Comparison of ENCODE assay signal across 1 cellular context in the genomic region with DNA sequence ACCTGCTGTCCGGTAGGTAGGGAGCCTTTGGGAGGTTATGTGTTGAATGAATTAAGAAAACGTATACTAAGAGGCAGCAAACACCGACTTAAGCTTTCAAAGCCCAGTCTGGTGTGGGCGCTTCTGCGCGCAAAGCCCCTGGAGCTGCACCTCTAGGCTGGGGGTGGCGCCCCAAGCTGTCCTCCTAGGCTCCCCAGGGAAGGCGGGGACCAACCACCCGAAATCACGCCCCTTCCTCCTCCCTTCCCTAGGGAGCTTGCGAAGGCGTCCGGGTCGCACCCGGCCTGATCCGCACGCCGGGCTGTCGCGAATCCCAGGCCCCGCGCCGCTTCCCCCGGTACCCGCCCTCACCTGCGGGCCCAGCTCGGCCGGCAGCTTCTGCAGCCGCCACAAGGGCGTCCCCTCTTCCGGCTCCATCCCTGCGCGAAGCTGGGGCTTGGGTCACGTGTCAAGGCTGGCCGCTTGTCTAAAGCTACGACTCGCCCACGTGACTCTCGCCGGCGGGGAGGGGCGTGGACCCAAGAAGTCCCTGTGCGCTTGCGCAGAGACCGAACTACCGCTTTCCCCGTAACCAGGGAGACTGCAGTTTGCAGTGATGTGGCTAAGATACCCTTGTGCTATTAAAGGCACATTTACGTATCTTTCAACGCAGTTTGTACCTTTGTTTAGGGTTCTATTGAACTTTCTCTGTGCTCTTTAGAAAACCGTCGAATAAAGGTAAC.
TF ChIP-seq lines count a peak whose summit lies in the region.

Gene COMMD8 (minus strand): TSS at position 468 of the 722 bp plus-strand sequence. CDS start 51 bp downstream, at position 417.

TF ChIP-seq in HepG2, 621 proteins besides CTCF, POLR2A, EP300 and RAD21 (continued from another document and continues in another):
- TF ChIP-seq, protein P1, sequence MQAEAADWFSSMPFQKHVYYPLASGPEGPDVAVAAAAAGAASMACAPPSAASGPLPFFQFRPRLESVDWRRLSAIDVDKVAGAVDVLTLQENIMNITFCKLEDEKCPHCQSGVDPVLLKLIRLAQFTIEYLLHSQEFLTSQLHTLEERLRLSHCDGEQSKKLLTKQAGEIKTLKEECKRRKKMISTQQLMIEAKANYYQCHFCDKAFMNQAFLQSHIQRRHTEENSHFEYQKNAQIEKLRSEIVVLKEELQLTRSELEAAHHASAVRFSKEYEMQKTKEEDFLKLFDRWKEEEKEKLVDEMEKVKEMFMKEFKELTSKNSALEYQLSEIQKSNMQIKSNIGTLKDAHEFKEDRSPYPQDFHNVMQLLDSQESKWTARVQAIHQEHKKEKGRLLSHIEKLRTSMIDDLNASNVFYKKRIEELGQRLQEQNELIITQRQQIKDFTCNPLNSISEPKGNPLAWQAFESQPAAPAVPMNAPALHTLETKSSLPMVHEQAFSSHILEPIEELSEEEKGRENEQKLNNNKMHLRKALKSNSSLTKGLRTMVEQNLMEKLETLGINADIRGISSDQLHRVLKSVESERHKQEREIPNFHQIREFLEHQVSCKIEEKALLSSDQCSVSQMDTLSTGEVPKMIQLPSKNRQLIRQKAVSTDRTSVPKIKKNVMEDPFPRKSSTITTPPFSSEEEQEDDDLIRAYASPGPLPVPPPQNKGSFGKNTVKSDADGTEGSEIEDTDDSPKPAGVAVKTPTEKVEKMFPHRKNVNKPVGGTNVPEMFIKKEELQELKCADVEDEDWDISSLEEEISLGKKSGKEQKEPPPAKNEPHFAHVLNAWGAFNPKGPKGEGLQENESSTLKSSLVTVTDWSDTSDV (CRISPR knock-in tag; IDR thresholded peaks at IDR 0.05), result no peak
- TF ChIP-seq ZNF337 (CRISPR knock-in tag; IDR thresholded peaks at IDR 0.05; ENCODE audit: borderline replicate concordance, low read depth) (no peak), HMGA1 (CRISPR knock-in tag; conservative IDR thresholded peaks at IDR 0.05) (no peak), TGIF2 (CRISPR knock-in tag; IDR thresholded peaks at IDR 0.05) (no peak), BCL3 (CRISPR knock-in tag; IDR thresholded peaks at IDR 0.05) (0 out of 2 replicates have a peak, but pooled peaks have one; percentile 45), MXD4 (CRISPR knock-in tag; IDR thresholded peaks at IDR 0.05) (peak; percentile 47; the same call in 1 of the 2 replicates), UBTF (CRISPR knock-in tag; IDR thresholded peaks at IDR 0.05) (peak; percentile 87), FOSL2 (CRISPR knock-in tag; IDR thresholded peaks at IDR 0.05) (peak; percentile 22; the same call in 1 of the 2 replicates), FOXM1 (CRISPR knock-in tag; IDR thresholded peaks at IDR 0.05) (no peak), ZNF564 (CRISPR knock-in tag; IDR thresholded peaks at IDR 0.05) (no peak), TBX3 (IDR thresholded peaks at IDR 0.05; ENCODE audit: borderline replicate concordance) (no peak), ZNF143 (CRISPR knock-in tag; IDR thresholded peaks at IDR 0.05) (no peak), ZNF543 (CRISPR knock-in tag; IDR thresholded peaks at IDR 0.05) (no peak), ZNF766 (CRISPR knock-in tag; IDR thresholded peaks at IDR 0.05; ENCODE audit: borderline replicate concordance) (peak; percentile 68; the same call in 1 of the 2 replicates), ZNF124 (CRISPR knock-in tag; IDR thresholded peaks at IDR 0.05) (0 out of 2 replicates have a peak, but pooled peaks have one; percentile 67), TBL1XR1 (IDR thresholded peaks at IDR 0.05; ENCODE audit: borderline replicate concordance, low read length, partially characterized antibody) (no peak), ZNF512B (CRISPR knock-in tag; IDR thresholded peaks at IDR 0.05; ENCODE audit: borderline replicate concordance) (no peak), HMG20B (CRISPR knock-in tag; conservative IDR thresholded peaks at IDR 0.05) (no peak), ETV6 (CRISPR knock-in tag; conservative IDR thresholded peaks at IDR 0.05) (no peak), ZNF83 (CRISPR knock-in tag; IDR thresholded peaks at IDR 0.05; ENCODE audit: borderline replicate concordance) (no peak), KMT2B (CRISPR knock-in tag; IDR thresholded peaks at IDR 0.05) (peak; percentile 83), ZNF770 (CRISPR knock-in tag; IDR thresholded peaks at IDR 0.05) (no peak), ZBTB7A (CRISPR knock-in tag; IDR thresholded peaks at IDR 0.05) (no peak), ZNF619 (CRISPR knock-in tag; IDR thresholded peaks at IDR 0.05) (no peak), SIN3B (IDR thresholded peaks at IDR 0.05; ENCODE audit: low read length) (no peak), SRSF9 (IDR thresholded peaks at IDR 0.05; ENCODE audit: borderline replicate concordance, insufficient read depth, low read depth, low read length, poor library complexity, severe bottlenecking) (no peak), CC2D1A (CRISPR knock-in tag; IDR thresholded peaks at IDR 0.05) (no peak), ZNF761 (CRISPR knock-in tag; conservative IDR thresholded peaks at IDR 0.05) (no peak; the same call in 1 of the 2 replicates), KDM3A (CRISPR knock-in tag; IDR thresholded peaks at IDR 0.05; ENCODE audit: low read depth) (peak; percentile 71; the same call in 1 of the 2 replicates), ELK4 (CRISPR knock-in tag; IDR thresholded peaks at IDR 0.05; ENCODE audit: borderline replicate concordance) (no peak), ZNF10 (CRISPR knock-in tag; IDR thresholded peaks at IDR 0.05; ENCODE audit: borderline replicate concordance, low read depth) (no peak), KDM4B (CRISPR knock-in tag; IDR thresholded peaks at IDR 0.05) (no peak)
- TF ChIP-seq, protein P2, sequence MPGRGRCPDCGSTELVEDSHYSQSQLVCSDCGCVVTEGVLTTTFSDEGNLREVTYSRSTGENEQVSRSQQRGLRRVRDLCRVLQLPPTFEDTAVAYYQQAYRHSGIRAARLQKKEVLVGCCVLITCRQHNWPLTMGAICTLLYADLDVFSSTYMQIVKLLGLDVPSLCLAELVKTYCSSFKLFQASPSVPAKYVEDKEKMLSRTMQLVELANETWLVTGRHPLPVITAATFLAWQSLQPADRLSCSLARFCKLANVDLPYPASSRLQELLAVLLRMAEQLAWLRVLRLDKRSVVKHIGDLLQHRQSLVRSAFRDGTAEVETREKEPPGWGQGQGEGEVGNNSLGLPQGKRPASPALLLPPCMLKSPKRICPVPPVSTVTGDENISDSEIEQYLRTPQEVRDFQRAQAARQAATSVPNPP (CRISPR knock-in tag; IDR thresholded peaks at IDR 0.05), result peak; percentile 77; the same call in 1 of the 2 replicates
- TF ChIP-seq, protein P3, sequence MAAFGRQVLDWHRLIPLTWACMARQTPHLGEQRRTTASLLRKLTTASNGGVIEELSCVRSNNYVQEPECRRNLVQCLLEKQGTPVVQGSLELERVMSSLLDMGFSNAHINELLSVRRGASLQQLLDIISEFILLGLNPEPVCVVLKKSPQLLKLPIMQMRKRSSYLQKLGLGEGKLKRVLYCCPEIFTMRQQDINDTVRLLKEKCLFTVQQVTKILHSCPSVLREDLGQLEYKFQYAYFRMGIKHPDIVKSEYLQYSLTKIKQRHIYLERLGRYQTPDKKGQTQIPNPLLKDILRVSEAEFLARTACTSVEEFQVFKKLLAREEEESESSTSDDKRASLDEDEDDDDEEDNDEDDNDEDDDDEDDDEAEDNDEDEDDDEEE (CRISPR knock-in tag; IDR thresholded peaks at IDR 0.05), result peak; percentile 86; the same call in 1 of the 2 replicates
- TF ChIP-seq, protein P4, sequence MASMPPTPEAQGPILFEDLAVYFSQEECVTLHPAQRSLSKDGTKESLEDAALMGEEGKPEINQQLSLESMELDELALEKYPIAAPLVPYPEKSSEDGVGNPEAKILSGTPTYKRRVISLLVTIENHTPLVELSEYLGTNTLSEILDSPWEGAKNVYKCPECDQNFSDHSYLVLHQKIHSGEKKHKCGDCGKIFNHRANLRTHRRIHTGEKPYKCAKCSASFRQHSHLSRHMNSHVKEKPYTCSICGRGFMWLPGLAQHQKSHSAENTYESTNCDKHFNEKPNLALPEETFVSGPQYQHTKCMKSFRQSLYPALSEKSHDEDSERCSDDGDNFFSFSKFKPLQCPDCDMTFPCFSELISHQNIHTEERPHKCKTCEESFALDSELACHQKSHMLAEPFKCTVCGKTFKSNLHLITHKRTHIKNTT (CRISPR knock-in tag; IDR thresholded peaks at IDR 0.05), result no peak
- TF ChIP-seq, protein P5, sequence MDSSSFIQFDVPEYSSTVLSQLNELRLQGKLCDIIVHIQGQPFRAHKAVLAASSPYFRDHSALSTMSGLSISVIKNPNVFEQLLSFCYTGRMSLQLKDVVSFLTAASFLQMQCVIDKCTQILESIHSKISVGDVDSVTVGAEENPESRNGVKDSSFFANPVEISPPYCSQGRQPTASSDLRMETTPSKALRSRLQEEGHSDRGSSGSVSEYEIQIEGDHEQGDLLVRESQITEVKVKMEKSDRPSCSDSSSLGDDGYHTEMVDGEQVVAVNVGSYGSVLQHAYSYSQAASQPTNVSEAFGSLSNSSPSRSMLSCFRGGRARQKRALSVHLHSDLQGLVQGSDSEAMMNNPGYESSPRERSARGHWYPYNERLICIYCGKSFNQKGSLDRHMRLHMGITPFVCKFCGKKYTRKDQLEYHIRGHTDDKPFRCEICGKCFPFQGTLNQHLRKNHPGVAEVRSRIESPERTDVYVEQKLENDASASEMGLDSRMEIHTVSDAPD (CRISPR knock-in tag; IDR thresholded peaks at IDR 0.05), result no peak
- TF ChIP-seq, protein P6, sequence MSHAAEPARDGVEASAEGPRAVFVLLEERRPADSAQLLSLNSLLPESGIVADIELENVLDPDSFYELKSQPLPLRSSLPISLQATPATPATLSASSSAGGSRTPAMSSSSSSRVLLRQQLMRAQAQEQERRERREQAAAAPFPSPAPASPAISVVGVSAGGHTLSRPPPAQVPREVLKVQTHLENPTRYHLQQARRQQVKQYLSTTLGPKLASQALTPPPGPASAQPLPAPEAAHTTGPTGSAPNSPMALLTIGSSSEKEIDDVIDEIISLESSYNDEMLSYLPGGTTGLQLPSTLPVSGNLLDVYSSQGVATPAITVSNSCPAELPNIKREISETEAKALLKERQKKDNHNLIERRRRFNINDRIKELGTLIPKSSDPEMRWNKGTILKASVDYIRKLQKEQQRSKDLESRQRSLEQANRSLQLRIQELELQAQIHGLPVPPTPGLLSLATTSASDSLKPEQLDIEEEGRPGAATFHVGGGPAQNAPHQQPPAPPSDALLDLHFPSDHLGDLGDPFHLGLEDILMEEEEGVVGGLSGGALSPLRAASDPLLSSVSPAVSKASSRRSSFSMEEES (CRISPR knock-in tag; IDR thresholded peaks at IDR 0.05), result peak; percentile 95
